Comparison of ENCODE assay signal across 1 cellular context in the genomic region with DNA sequence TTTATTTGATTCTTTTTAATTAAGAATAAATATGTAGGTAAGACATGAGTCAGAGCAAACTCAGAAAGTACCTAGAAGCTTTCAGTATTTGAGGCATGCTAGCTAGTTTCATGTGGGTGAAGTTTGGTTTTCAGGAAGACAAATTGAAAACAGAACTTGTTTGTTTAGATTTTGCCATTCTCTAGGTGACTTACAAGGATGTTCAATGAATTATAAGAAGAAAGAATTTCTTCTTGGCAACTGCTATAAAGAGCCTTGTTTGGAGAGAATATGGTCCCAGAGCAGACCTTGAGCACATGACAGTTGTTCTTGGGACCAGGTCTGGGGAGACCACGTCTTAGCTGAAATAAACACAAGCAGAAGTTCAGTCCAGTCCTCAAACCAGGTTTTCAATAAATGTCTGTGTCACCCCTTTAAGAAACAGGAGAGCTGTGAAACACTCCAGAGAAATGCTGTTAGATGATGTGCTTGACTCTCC.
TF ChIP-seq lines count a peak whose summit lies in the region.

No MANE protein-coding gene starts in this region.

TF ChIP-seq in HepG2, 621 proteins besides CTCF, POLR2A, EP300 and RAD21 (continued from another document):
- TF ChIP-seq E2F1 (CRISPR knock-in tag; IDR thresholded peaks at IDR 0.05) (no peak), GPN1 (CRISPR knock-in tag; IDR thresholded peaks at IDR 0.05; ENCODE audit: borderline replicate concordance) (no peak), CBX2 (IDR thresholded peaks at IDR 0.05; ENCODE audit: low read depth, low read length) (no peak), CBX2 (CRISPR knock-in tag; IDR thresholded peaks at IDR 0.05; ENCODE audit: low read depth) (no peak), ZNF772 (CRISPR knock-in tag; IDR thresholded peaks at IDR 0.05) (no peak), ZNF720 (CRISPR knock-in tag; IDR thresholded peaks at IDR 0.05) (no peak), ZBTB40 (IDR thresholded peaks at IDR 0.05) (no peak), ZBTB40 (CRISPR knock-in tag; IDR thresholded peaks at IDR 0.05) (no peak), ZNF7 (CRISPR knock-in tag; IDR thresholded peaks at IDR 0.05) (no peak), SATB2 (CRISPR knock-in tag; IDR thresholded peaks at IDR 0.05) (no peak), ZNF569 (CRISPR knock-in tag; IDR thresholded peaks at IDR 0.05; ENCODE audit: borderline replicate concordance) (no peak), CC2D1A (CRISPR knock-in tag; IDR thresholded peaks at IDR 0.05) (no peak)
TF ChIP-seq in HepG2: peak in this region for 0.
